In genomic region chr11:13669544-13670488, GRCh38 we compare ENCODE assay signal across 8 cellular contexts. TPM values are rescaled to one million over a fixed set of nuclear protein-coding genes. Genes with fewer than 3 reads are reported as not detected.
DNase-seq lines count a peak whose midpoint lies in the region; ATAC-seq and TF ChIP-seq lines count a peak whose summit lies in the region.

No MANE protein-coding gene starts in this region.

- H3K4me3 ChIP-seq in OCI-LY3 (ENCODE audit: low read length), result peak overlapping the region; percentile 91
- H3K4me3 ChIP-seq in effector memory CD4-positive, alpha-beta T cell (ENCODE audit: insufficient read depth, low read depth, low read length, poor library complexity, severe bottlenecking), result peak overlapping the region; percentile 54
- H3K4me3 ChIP-seq in osteoblast (ENCODE audit: insufficient read depth, low read length), result peak overlapping the region; percentile 83

- DNase-seq in GF-D8 (lab: John Stamatoyannopoulos, UW) (peak; percentile 1), osteoblast (ENCODE audit: insufficient read length, low spot score, missing footprints) (no peak), NCI-H1694 (lab: John Stamatoyannopoulos, UW) (no peak), NCI-H1930 (lab: John Stamatoyannopoulos, UW) (no peak)
- no peak for DNase-seq in effector memory CD4-positive, alpha-beta T cell

- H3K4me1 ChIP-seq in OCI-LY3 (ENCODE audit: low read length) (peaks cover 37% of the 10 kb centered on the region), osteoblast (ENCODE audit: insufficient read depth, low read length) (peaks cover 16% of the 10 kb centered on the region)
- peaks cover 17% of the 10 kb centered on the region for H3K4me1 ChIP-seq in effector memory CD4-positive, alpha-beta T cell (ENCODE audit: control insufficient read depth, insufficient read depth, low read length, poor library complexity, severe bottlenecking)

- H3K79me2 ChIP-seq in OCI-LY3 (ENCODE audit: low read length) (peaks cover 63% of the 10 kb centered on the region), osteoblast (ENCODE audit: insufficient read depth, low read length) (peaks cover 61% of the 10 kb centered on the region)

- no peak overlapping the region for H2AFZ ChIP-seq in OCI-LY3 (ENCODE audit: low read depth, low read length)
- H2AFZ ChIP-seq in osteoblast (ENCODE audit: low read length), result peak overlapping the region; percentile 75

- peaks cover 13% of the 10 kb centered on the region for H3K36me3 ChIP-seq in OCI-LY3 (replicated peaks; ENCODE audit: low read depth, low read length)
- H3K36me3 ChIP-seq in effector memory CD4-positive, alpha-beta T cell (ENCODE audit: control insufficient read depth, insufficient read depth, low read length), result no peaks in the 10 kb centered on the region
- no peaks in the 10 kb centered on the region for H3K36me3 ChIP-seq in osteoblast (ENCODE audit: insufficient read depth, low read length)

- peak overlapping the region; percentile 64 for H3K27ac ChIP-seq in OCI-LY3 (ENCODE audit: low read length)
- peak overlapping the region; percentile 64 for H3K27ac ChIP-seq in effector memory CD4-positive, alpha-beta T cell (ENCODE audit: insufficient read depth, low read length, poor library complexity, severe bottlenecking)
- peak overlapping the region; percentile 67 for H3K27ac ChIP-seq in osteoblast (ENCODE audit: low read depth, low read length)

- ATAC-seq in GM21367 (IDR thresholded peaks at IDR 0.05; ENCODE audit: unreplicated experiment) (no peak), GM18867 (IDR thresholded peaks at IDR 0.05; ENCODE audit: unreplicated experiment) (no peak)

- peaks cover 45% of the 10 kb centered on the region for H4K20me1 ChIP-seq in OCI-LY3 (ENCODE audit: insufficient read depth, low read length)
- peaks cover 27% of the 10 kb centered on the region for H4K20me1 ChIP-seq in osteoblast (ENCODE audit: insufficient read depth, low read length)

- H3K27me3 ChIP-seq in OCI-LY3 (ENCODE audit: low read depth, low read length) (no peaks in the 10 kb centered on the region), osteoblast (ENCODE audit: insufficient read depth, low read length) (no peaks in the 10 kb centered on the region)
- H3K27me3 ChIP-seq in effector memory CD4-positive, alpha-beta T cell (replicated peaks; ENCODE audit: control insufficient read depth, insufficient read depth, low read length, poor library complexity, severe bottlenecking), result no peaks in the 10 kb centered on the region

- H3K4me2 ChIP-seq in OCI-LY3 (ENCODE audit: low read length), result peak overlapping the region; percentile 90
- peak overlapping the region; percentile 99 for H3K4me2 ChIP-seq in osteoblast (ENCODE audit: insufficient read depth, low read length)

- no peak for TF ChIP-seq CTCF in OCI-LY3 (IDR thresholded peaks at IDR 0.05; ENCODE audit: low read depth, low read length)
- TF ChIP-seq CTCF in osteoblast (IDR thresholded peaks at IDR 0.05; ENCODE audit: extremely low read depth, low read depth, low read length), result no peak

- H3K9ac ChIP-seq in OCI-LY3 (ENCODE audit: low read length), result peak overlapping the region; percentile 84

- H3K9me3 ChIP-seq in OCI-LY3 (ENCODE audit: insufficient read depth, low read length), result no peaks in the 10 kb centered on the region
- H3K9me3 ChIP-seq in effector memory CD4-positive, alpha-beta T cell (ENCODE audit: control insufficient read depth, low read length), result no peaks in the 10 kb centered on the region
- H3K9me3 ChIP-seq in osteoblast (ENCODE audit: low read depth, low read length), result no peaks in the 10 kb centered on the region

RNA-seq across cellular contexts. Expression of gene FAR1, which starts 1.3 kb away (rescaled TPM):
- total RNA-seq in osteoblast, result 61.9 and 70.1 TPM in 2 replicates
